Comparison of ENCODE assay signal across 19 cellular contexts in genomic region chr2:8249191-8249590, GRCh38.
A peak's percentile ranks its signal among the peaks of the same experiment; 100 is the strongest.
DNase-seq lines count a peak whose midpoint lies in the region; ATAC-seq and TF ChIP-seq lines count a peak whose summit lies in the region.
"Had no signal": no experiment of that assay in that cellular context is flagged by ENCODE, and none has a peak within 500 bp of the region (broad histone marks: within the 10 kb centered on the region; RNA-seq: fewer than 3 reads in every experiment).

No MANE protein-coding gene starts in this region.

- peaks cover 12% of the 10 kb centered on the region for H3K36me3 Mint-ChIP-seq in nephron progenitor cell (ENCODE audit: low read depth)

- no peak for TF ChIP-seq CTCF in nephron progenitor cell (IDR thresholded peaks at IDR 0.05)

- H3K4me1 Mint-ChIP-seq in nephron progenitor cell: peaks cover 17% of the 10 kb centered on the region

- DNase-seq in AG08396 (ENCODE audit: low spot score): peak; percentile 9
- DNase-seq in Right ventricle myocardium superior: no peak
- peak; percentile 29 for DNase-seq in pons (ENCODE audit: low spot score)
- no peak for DNase-seq in stimulated activated CD4-positive, alpha-beta T cell treated with anti-CD3 and anti-CD28 coated beads, Interleukin-4, amount 100 ng/mL, for 24 hours
- no peak for DNase-seq in nephron progenitor cell
- DNase-seq: activated CD4-positive, alpha-beta T cell treated with anti-CD3 and anti-CD28 coated beads for 4 hours; activated naive CD8-positive, alpha-beta T cell treated with anti-CD3 and anti-CD28 coated beads for 36 hours; CD4-positive, alpha-beta memory T cell; DND-41; effector CD4-positive, alpha-beta T cell; NCI-H1092 treated with DMSO at 0.1 percent for 48 hours; NCI-H510A treated with DMSO at 0.1 percent for 48 hours; pancreas; stimulated activated CD4-positive, alpha-beta T cell treated with anti-CD3 and anti-CD28 coated beads, Interleukin-4, amount 100 ng/mL, for 1 hour had no signal

- no peak overlapping the region for H3K4me3 Mint-ChIP-seq in nephron progenitor cell
- H3K4me3 Mint-ChIP-seq: activated naive CD8-positive, alpha-beta T cell treated with anti-CD3 and anti-CD28 coated beads for 36 hours; activated T-helper 1 cell treated with anti-CD3 and anti-CD28 coated beads, Interleukin-12 subunit alpha, Interleukin-12 subunit beta, Interleukin-2, Interleukin-4 antibody, amounts not matched to agents 30 ng/mL and 10 ng/mL and 1 ng/mL, durations not matched to agents 14 hours and 24 hours and 36 hours; CD4-positive, alpha-beta memory T cell had no signal

- peak overlapping the region; percentile 7 for H3K27ac ChIP-seq in angular gyrus (ENCODE audit: low read depth, low read length)
- H3K27ac ChIP-seq: A549, pancreas had no signal

- intact Hi-C loops in Right ventricle myocardium superior (cut with DNase I): no loop called here

- H3K9me3 Mint-ChIP-seq in nephron progenitor cell: peaks cover 43% of the 10 kb centered on the region

- ATAC-seq in Right ventricle myocardium superior (ENCODE audit: poor library complexity) (peak; percentile 68), GM19324 (IDR thresholded peaks at IDR 0.05; ENCODE audit: low FRiP score, unreplicated experiment) (no peak), GM19395 (IDR thresholded peaks at IDR 0.05; ENCODE audit: unreplicated experiment) (no peak)
- ATAC-seq: A549, pancreas had no signal

- no peak overlapping the region for H3K27ac Mint-ChIP-seq in nephron progenitor cell
- H3K27ac Mint-ChIP-seq: activated naive CD8-positive, alpha-beta T cell treated with anti-CD3 and anti-CD28 coated beads for 36 hours; activated T-helper 1 cell treated with anti-CD3 and anti-CD28 coated beads, Interleukin-12 subunit alpha, Interleukin-12 subunit beta, Interleukin-2, Interleukin-4 antibody, amounts not matched to agents 30 ng/mL and 10 ng/mL and 1 ng/mL, durations not matched to agents 14 hours and 24 hours and 36 hours; CD4-positive, alpha-beta memory T cell had no signal

- peaks cover 10% of the 10 kb centered on the region for H3K27me3 Mint-ChIP-seq in nephron progenitor cell (ENCODE audit: low read depth, poor library complexity)
- H3K27me3 Mint-ChIP-seq: activated naive CD8-positive, alpha-beta T cell treated with anti-CD3 and anti-CD28 coated beads for 36 hours; CD4-positive, alpha-beta memory T cell had no signal

Comparison
In these comparisons a context has a peak if more than half of its experiments do, and no peak if none do; other contexts are left out.
1. DNase-seq: peak in AG08396 (single experiment) and pons (single experiment); none in Right ventricle myocardium superior (single experiment), stimulated activated CD4-positive, alpha-beta T cell treated with anti-CD3 and anti-CD28 coated beads, Interleukin-4, amount 100 ng/mL, for 24 hours (single experiment) and nephron progenitor cell (single experiment).